ENCODE assay signal across 13 cellular contexts in genomic region chr3:138440137-138440536, GRCh38. TPM values are rescaled to one million over a fixed set of nuclear protein-coding genes. Genes with fewer than 3 reads are reported as not detected.
DNase-seq lines count a peak whose midpoint lies in the region; ATAC-seq, FAIRE-seq and TF ChIP-seq lines count a peak whose summit lies in the region.
"Had no signal": no experiment of that assay in that cellular context is flagged by ENCODE, and none has a peak within 500 bp of the region (broad histone marks: within the 10 kb centered on the region; RNA-seq: fewer than 3 reads in every experiment).

No MANE protein-coding gene starts in this region.

- no peak for TF ChIP-seq POLR2A in H54 (IDR thresholded peaks at IDR 0.05; ENCODE audit: low read depth, low read length)

- no peak for ATAC-seq in HG02852 (IDR thresholded peaks at IDR 0.05; ENCODE audit: unreplicated experiment)

- FAIRE-seq in D721Med (lab: Jason Lieb, UNC) (no peak), H54 (lab: Jason Lieb, UNC) (no peak)

- DNase-seq in DMS79 (lab: John Stamatoyannopoulos, UW), result peak; percentile 96
- peak; percentile 73 for DNase-seq in NCI-H1092 (lab: John Stamatoyannopoulos, UW)
- peak; percentile 6 for DNase-seq in SKM-1 (lab: John Stamatoyannopoulos, UW; ENCODE audit: unreplicated experiment)
- DNase-seq in islet precursor cell, result peak; percentile 95
- no peak for DNase-seq in D721Med (ENCODE audit: insufficient read length, low spot score)
- DNase-seq in H54 (ENCODE audit: insufficient read length, low spot score), result no peak
- no peak for DNase-seq in cerebellum (ENCODE audit: low spot score)
- DNase-seq: activated T-cell treated with anti-CD3 and anti-CD28 coated beads, Interleukin-2, amount 50 U/mL, for 48 hours; AML-193; glutamatergic neuron; nucleus accumbens; SHP77 treated with DMSO at 0.1 percent for 48 hours had no signal

- TF ChIP-seq CTCF in D721Med (IDR thresholded peaks at IDR 0.05; ENCODE audit: insufficient read depth, missing control alignments), result no peak

RNA-seq across cellular contexts. Expression of gene ESYT3, which starts 5.7 kb away (rescaled TPM):
- 10.0 TPM for total RNA-seq in cerebellum

Comparison
In these comparisons a context has a peak if more than half of its experiments do, and no peak if none do; other contexts are left out.
1. DNase-seq: peak in DMS79 (single experiment), NCI-H1092 (single experiment), SKM-1 (single experiment) and islet precursor cell (single experiment); none in D721Med (single experiment), H54 (single experiment) and cerebellum (single experiment).